1 cellular context compared by ENCODE assay signal in genomic region chr1:47893412-47893811, GRCh38.
TF ChIP-seq lines count a peak whose summit lies in the region.

No MANE protein-coding gene starts in this region.

TF ChIP-seq in GM23338, 12 proteins besides CTCF, POLR2A, EP300 and RAD21 (continued from another document):
- TF ChIP-seq, protein P1, sequence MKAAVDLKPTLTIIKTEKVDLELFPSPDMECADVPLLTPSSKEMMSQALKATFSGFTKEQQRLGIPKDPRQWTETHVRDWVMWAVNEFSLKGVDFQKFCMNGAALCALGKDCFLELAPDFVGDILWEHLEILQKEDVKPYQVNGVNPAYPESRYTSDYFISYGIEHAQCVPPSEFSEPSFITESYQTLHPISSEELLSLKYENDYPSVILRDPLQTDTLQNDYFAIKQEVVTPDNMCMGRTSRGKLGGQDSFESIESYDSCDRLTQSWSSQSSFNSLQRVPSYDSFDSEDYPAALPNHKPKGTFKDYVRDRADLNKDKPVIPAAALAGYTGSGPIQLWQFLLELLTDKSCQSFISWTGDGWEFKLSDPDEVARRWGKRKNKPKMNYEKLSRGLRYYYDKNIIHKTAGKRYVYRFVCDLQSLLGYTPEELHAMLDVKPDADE (IDR thresholded peaks at IDR 0.05): no peak
- TF ChIP-seq EZH2 (IDR thresholded peaks at IDR 0.05; ENCODE audit: low read depth, unreplicated experiment) (no peak), CREB1 (CRISPR knock-in tag; IDR thresholded peaks at IDR 0.05; ENCODE audit: low read depth) (no peak), ZNF114 (CRISPR knock-in tag; IDR thresholded peaks at IDR 0.05) (no peak)
- TF ChIP-seq, protein P2, sequence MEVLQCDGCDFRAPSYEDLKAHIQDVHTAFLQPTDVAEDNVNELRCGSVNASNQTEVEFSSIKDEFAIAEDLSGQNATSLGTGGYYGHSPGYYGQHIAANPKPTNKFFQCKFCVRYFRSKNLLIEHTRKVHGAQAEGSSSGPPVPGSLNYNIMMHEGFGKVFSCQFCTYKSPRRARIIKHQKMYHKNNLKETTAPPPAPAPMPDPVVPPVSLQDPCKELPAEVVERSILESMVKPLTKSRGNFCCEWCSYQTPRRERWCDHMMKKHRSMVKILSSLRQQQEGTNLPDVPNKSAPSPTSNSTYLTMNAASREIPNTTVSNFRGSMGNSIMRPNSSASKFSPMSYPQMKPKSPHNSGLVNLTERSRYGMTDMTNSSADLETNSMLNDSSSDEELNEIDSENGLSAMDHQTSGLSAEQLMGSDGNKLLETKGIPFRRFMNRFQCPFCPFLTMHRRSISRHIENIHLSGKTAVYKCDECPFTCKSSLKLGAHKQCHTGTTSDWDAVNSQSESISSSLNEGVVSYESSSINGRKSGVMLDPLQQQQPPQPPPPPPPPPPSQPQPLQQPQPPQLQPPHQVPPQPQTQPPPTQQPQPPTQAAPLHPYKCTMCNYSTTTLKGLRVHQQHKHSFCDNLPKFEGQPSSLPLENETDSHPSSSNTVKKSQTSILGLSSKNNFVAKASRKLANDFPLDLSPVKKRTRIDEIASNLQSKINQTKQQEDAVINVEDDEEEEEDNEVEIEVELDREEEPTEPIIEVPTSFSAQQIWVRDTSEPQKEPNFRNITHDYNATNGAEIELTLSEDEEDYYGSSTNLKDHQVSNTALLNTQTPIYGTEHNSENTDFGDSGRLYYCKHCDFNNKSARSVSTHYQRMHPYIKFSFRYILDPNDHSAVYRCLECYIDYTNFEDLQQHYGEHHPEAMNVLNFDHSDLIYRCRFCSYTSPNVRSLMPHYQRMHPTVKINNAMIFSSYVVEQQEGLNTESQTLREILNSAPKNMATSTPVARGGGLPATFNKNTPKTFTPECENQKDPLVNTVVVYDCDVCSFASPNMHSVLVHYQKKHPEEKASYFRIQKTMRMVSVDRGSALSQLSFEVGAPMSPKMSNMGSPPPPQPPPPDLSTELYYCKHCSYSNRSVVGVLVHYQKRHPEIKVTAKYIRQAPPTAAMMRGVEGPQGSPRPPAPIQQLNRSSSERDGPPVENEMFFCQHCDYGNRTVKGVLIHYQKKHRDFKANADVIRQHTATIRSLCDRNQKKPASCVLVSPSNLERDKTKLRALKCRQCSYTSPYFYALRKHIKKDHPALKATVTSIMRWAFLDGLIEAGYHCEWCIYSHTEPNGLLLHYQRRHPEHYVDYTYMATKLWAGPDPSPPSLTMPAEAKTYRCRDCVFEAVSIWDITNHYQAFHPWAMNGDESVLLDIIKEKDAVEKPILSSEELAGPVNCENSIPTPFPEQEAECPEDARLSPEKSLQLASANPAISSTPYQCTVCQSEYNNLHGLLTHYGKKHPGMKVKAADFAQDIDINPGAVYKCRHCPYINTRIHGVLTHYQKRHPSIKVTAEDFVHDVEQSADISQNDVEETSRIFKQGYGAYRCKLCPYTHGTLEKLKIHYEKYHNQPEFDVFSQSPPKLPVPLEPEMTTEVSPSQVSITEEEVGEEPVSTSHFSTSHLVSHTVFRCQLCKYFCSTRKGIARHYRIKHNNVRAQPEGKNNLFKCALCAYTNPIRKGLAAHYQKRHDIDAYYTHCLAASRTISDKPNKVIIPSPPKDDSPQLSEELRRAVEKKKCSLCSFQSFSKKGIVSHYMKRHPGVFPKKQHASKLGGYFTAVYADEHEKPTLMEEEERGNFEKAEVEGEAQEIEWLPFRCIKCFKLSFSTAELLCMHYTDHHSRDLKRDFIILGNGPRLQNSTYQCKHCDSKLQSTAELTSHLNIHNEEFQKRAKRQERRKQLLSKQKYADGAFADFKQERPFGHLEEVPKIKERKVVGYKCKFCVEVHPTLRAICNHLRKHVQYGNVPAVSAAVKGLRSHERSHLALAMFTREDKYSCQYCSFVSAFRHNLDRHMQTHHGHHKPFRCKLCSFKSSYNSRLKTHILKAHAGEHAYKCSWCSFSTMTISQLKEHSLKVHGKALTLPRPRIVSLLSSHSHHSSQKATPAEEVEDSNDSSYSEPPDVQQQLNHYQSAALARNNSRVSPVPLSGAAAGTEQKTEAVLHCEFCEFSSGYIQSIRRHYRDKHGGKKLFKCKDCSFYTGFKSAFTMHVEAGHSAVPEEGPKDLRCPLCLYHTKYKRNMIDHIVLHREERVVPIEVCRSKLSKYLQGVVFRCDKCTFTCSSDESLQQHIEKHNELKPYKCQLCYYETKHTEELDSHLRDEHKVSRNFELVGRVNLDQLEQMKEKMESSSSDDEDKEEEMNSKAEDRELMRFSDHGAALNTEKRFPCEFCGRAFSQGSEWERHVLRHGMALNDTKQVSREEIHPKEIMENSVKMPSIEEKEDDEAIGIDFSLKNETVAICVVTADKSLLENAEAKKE (CRISPR knock-in tag; IDR thresholded peaks at IDR 0.05): no peak
